ENCODE assay signal across 9 cellular contexts in genomic region chr18:57084331-57085298, GRCh38.
DNase-seq lines count a peak whose midpoint lies in the region; ATAC-seq and TF ChIP-seq lines count a peak whose summit lies in the region.
"Had no signal": no experiment of that assay in that cellular context is flagged by ENCODE, and none has a peak within 500 bp of the region (broad histone marks: within the 10 kb centered on the region; RNA-seq: fewer than 3 reads in every experiment).

No MANE protein-coding gene starts in this region.

- H3K4me3 ChIP-seq in SU-DHL-6 (ENCODE audit: insufficient read depth, low read length, poor library complexity, severe bottlenecking) (peak overlapping the region; percentile 2), esophagus muscularis mucosa (no peak overlapping the region)
- H3K4me3 ChIP-seq: right lobe of liver had no signal

- no peak for TF ChIP-seq POLR2A in esophagus muscularis mucosa (IDR thresholded peaks at IDR 0.05; ENCODE audit: low read depth)

- H3K4me2 ChIP-seq in SU-DHL-6 (ENCODE audit: low read depth, low read length, poor library complexity, severe bottlenecking) = no peak overlapping the region

- WGBS in esophagus muscularis mucosa = 63% methylated on average over 12 of the region's 12 CpGs

- no peaks in the 10 kb centered on the region for H3F3A ChIP-seq in SU-DHL-6 (ENCODE audit: insufficient read depth)

- intact Hi-C loops in esophagus muscularis mucosa (cut with DNase I) = no loop called here

- H3K9me2 ChIP-seq in SU-DHL-6 (replicated peaks; ENCODE audit: insufficient read depth, low read length) = no peaks in the 10 kb centered on the region

- H3K27ac ChIP-seq in SU-DHL-6 (ENCODE audit: low read depth, low read length) = no peak overlapping the region
- H3K27ac ChIP-seq in esophagus muscularis mucosa (replicated peaks in 1 of 4) = no peak overlapping the region
- H3K27ac ChIP-seq: right lobe of liver had no signal

- no peaks in the 10 kb centered on the region for H3K9me3 ChIP-seq in SU-DHL-6 (ENCODE audit: insufficient read depth, low read length)
- H3K9me3 ChIP-seq in esophagus muscularis mucosa = peaks cover 0 to 9% (median 0%) of the 10 kb centered on the region in 4 donors
- H3K9me3 ChIP-seq: right lobe of liver had no signal

- TF ChIP-seq CTCF in SU-DHL-6 (IDR thresholded peaks at IDR 0.05; ENCODE audit: insufficient read depth, low read length, poor library complexity, severe bottlenecking) (no peak), esophagus muscularis mucosa (IDR thresholded peaks at IDR 0.05) (no peak)

- H3K4me1 ChIP-seq in esophagus muscularis mucosa = no peaks in the 10 kb centered on the region
- H3K4me1 ChIP-seq: right lobe of liver had no signal

- no peak overlapping the region for H3K9ac ChIP-seq in SU-DHL-6 (ENCODE audit: low read length)

- H3K36me3 ChIP-seq in SU-DHL-6 (ENCODE audit: low read length) (no peaks in the 10 kb centered on the region), esophagus muscularis mucosa (no peaks in the 10 kb centered on the region)
- H3K36me3 ChIP-seq: right lobe of liver had no signal

- no peaks in the 10 kb centered on the region for H3K79me2 ChIP-seq in SU-DHL-6 (ENCODE audit: insufficient read depth, low read length)

- no peak overlapping the region for H2AFZ ChIP-seq in SU-DHL-6 (ENCODE audit: low read depth, low read length, severe bottlenecking)

- peak; percentile 34 for DNase-seq in DMS53 (lab: John Stamatoyannopoulos, UW)
- no peak for DNase-seq in D341Med (ENCODE audit: low spot score)
- DNase-seq in esophagus muscularis mucosa (ENCODE audit: extremely low spot score) = no peak
- DNase-seq in activated CD4-positive, alpha-beta T cell treated with anti-CD3 and anti-CD28 coated beads, Interleukin-2, amount 50 U/mL, for 48 hours = no peak
- DNase-seq in OCI-M2 (lab: John Stamatoyannopoulos, UW; ENCODE audit: unreplicated experiment) = no peak
- DNase-seq: right lobe of liver had no signal

- H3K27me3 ChIP-seq in SU-DHL-6 (ENCODE audit: low read length) (no peaks in the 10 kb centered on the region; the same call in 1 of the 2 replicates), esophagus muscularis mucosa (peaks cover 0 to 21% (median 0%) of the 10 kb centered on the region in 4 donors)
- H3K27me3 ChIP-seq: right lobe of liver had no signal

- peak; percentile 80 for ATAC-seq in GM19324 (IDR thresholded peaks at IDR 0.05; ENCODE audit: low FRiP score, unreplicated experiment)
- ATAC-seq in HG03103 (IDR thresholded peaks at IDR 0.05; ENCODE audit: low read depth, unreplicated experiment) = peak; percentile 74
- ATAC-seq: right lobe of liver had no signal

- no peaks in the 10 kb centered on the region for H4K20me1 ChIP-seq in SU-DHL-6 (ENCODE audit: low read depth, low read length)

- no peak for TF ChIP-seq EP300 in esophagus muscularis mucosa (IDR thresholded peaks at IDR 0.05)
